8 cellular contexts compared by ENCODE assay signal in genomic region chr18:3604626-3605408, GRCh38.
DNase-seq lines count a peak whose midpoint lies in the region; ATAC-seq and TF ChIP-seq lines count a peak whose summit lies in the region.

No MANE protein-coding gene starts in this region.

- H4K20me1 ChIP-seq in DOHH2 (ENCODE audit: control insufficient read depth, insufficient read depth, low read depth, low read length): no peaks in the 10 kb centered on the region

- H3K4me3 ChIP-seq in DOHH2 (ENCODE audit: low read length) (peak overlapping the region; percentile 79), muscle layer of colon (ENCODE audit: low read depth in 1 of 2, low read length in 2 of 2) (peak overlapping the region; percentile 49 to 77)

- peak; percentile 91 for ATAC-seq in GM19455 (IDR thresholded peaks at IDR 0.05; ENCODE audit: unreplicated experiment)
- ATAC-seq in HG03457 (IDR thresholded peaks at IDR 0.05; ENCODE audit: unreplicated experiment): peak; percentile 82
- peak; percentile 71 for ATAC-seq in SK-N-SH treated with all-trans-retinoic acid at 6 μM for 48 hours

- H3K9ac ChIP-seq in muscle layer of colon (ENCODE audit: low read length): peak overlapping the region; percentile 40

- H3K9me3 ChIP-seq in DOHH2 (ENCODE audit: control insufficient read depth, insufficient read depth, low read length) (no peaks in the 10 kb centered on the region), muscle layer of colon (ENCODE audit: low read length) (no peaks in the 10 kb centered on the region)

- H3F3A ChIP-seq in DOHH2 (ENCODE audit: control insufficient read depth, insufficient read depth): peaks cover 5% of the 10 kb centered on the region; the same call in 1 of the 2 replicates

- no peak for TF ChIP-seq CTCF in DOHH2 (IDR thresholded peaks at IDR 0.05; ENCODE audit: low read depth, low read length, poor library complexity, severe bottlenecking)

- peak overlapping the region; percentile 13 for H3K27ac ChIP-seq in DOHH2 (ENCODE audit: low read depth, low read length)
- peak overlapping the region; percentile 85 for H3K27ac ChIP-seq in muscle layer of colon (ENCODE audit: low read depth, low read length)

- H3K79me2 ChIP-seq in DOHH2 (ENCODE audit: control insufficient read depth, low read length): no peaks in the 10 kb centered on the region; the same call in 1 of the 2 replicates

- no peaks in the 10 kb centered on the region for H3K36me3 ChIP-seq in DOHH2 (ENCODE audit: control insufficient read depth, low read length)
- no peaks in the 10 kb centered on the region for H3K36me3 ChIP-seq in muscle layer of colon (ENCODE audit: insufficient read depth, low read length)

- DNase-seq in epidermal melanocyte (ENCODE audit: insufficient read length, low spot score) (peak; percentile 43), NCI-H446 treated with DMSO at 0.1 percent for 48 hours (lab: John Stamatoyannopoulos, UW) (no peak), SK-N-DZ (ENCODE audit: low spot score) (no peak)

- peak overlapping the region; percentile 100 for H3K4me2 ChIP-seq in DOHH2 (ENCODE audit: low read length)

- H3K27me3 ChIP-seq in DOHH2 (ENCODE audit: control insufficient read depth, low read length) (no peaks in the 10 kb centered on the region), muscle layer of colon (ENCODE audit: control insufficient read depth in 1 of 2, insufficient read depth in 2 of 2, low read length in 2 of 2) (no peaks in the 10 kb centered on the region)

- H3K9me2 ChIP-seq in DOHH2 (replicated peaks; ENCODE audit: control insufficient read depth, low read length): no peaks in the 10 kb centered on the region

- H3K4me1 ChIP-seq in DOHH2 (ENCODE audit: control insufficient read depth, low read length) (peaks cover 46% of the 10 kb centered on the region), muscle layer of colon (ENCODE audit: insufficient read depth, low read length) (peaks cover 26% of the 10 kb centered on the region)

TF ChIP-seq in SK-N-SH treated with all-trans-retinoic acid at 6 μM for 48 hours, 23 proteins besides CTCF, POLR2A, EP300 and RAD21 (continues in another document):
- TF ChIP-seq ESRRG (CRISPR knock-in tag; IDR thresholded peaks at IDR 0.05) (no peak), PATZ1 (CRISPR knock-in tag; IDR thresholded peaks at IDR 0.05; ENCODE audit: borderline replicate concordance) (peak; percentile 52), SNAI2 (CRISPR knock-in tag; IDR thresholded peaks at IDR 0.05) (peak; percentile 15; the same call in 1 of the 2 replicates), ZFP30 (CRISPR knock-in tag; IDR thresholded peaks at IDR 0.05) (no peak), OSR1 (CRISPR knock-in tag; IDR thresholded peaks at IDR 0.05) (no peak), ZNF565 (CRISPR knock-in tag; conservative IDR thresholded peaks at IDR 0.05; ENCODE audit: low read depth) (no peak), ISL1 (CRISPR knock-in tag; IDR thresholded peaks at IDR 0.05) (peak; percentile 62), CREB5 (CRISPR knock-in tag; IDR thresholded peaks at IDR 0.05; ENCODE audit: low read depth) (0 out of 2 replicates have a peak, but pooled peaks have one; percentile 18), ZNF8 (CRISPR knock-in tag; IDR thresholded peaks at IDR 0.05) (no peak), ZFP3 (CRISPR knock-in tag; IDR thresholded peaks at IDR 0.05) (peak; percentile 72), ZC3H10 (CRISPR knock-in tag; IDR thresholded peaks at IDR 0.05) (peak; percentile 88), TSHZ2 (CRISPR knock-in tag; IDR thresholded peaks at IDR 0.05) (no peak), ARNTL (CRISPR knock-in tag; IDR thresholded peaks at IDR 0.05; ENCODE audit: borderline replicate concordance, low read depth) (no peak), POU6F1 (CRISPR knock-in tag; IDR thresholded peaks at IDR 0.05; ENCODE audit: borderline replicate concordance, low read depth) (no peak), BACH2 (CRISPR knock-in tag; IDR thresholded peaks at IDR 0.05; ENCODE audit: borderline replicate concordance) (no peak), CSDC2 (CRISPR knock-in tag; IDR thresholded peaks at IDR 0.05) (peak; percentile 78; the same call in 1 of the 2 replicates), RARB (CRISPR knock-in tag; IDR thresholded peaks at IDR 0.05) (peak; percentile 19; the same call in 1 of the 2 replicates), PPARA (CRISPR knock-in tag; IDR thresholded peaks at IDR 0.05; ENCODE audit: borderline replicate concordance) (no peak), GLIS3 (CRISPR knock-in tag; IDR thresholded peaks at IDR 0.05) (no peak), CSRNP3 (CRISPR knock-in tag; IDR thresholded peaks at IDR 0.05) (0 out of 2 replicates have a peak, but pooled peaks have one; percentile 13), TOX (CRISPR knock-in tag; IDR thresholded peaks at IDR 0.05; ENCODE audit: borderline replicate concordance) (peak; percentile 13; the same call in 1 of the 2 replicates)
